ENCODE assay signal across 1 cellular context in the genomic region with DNA sequence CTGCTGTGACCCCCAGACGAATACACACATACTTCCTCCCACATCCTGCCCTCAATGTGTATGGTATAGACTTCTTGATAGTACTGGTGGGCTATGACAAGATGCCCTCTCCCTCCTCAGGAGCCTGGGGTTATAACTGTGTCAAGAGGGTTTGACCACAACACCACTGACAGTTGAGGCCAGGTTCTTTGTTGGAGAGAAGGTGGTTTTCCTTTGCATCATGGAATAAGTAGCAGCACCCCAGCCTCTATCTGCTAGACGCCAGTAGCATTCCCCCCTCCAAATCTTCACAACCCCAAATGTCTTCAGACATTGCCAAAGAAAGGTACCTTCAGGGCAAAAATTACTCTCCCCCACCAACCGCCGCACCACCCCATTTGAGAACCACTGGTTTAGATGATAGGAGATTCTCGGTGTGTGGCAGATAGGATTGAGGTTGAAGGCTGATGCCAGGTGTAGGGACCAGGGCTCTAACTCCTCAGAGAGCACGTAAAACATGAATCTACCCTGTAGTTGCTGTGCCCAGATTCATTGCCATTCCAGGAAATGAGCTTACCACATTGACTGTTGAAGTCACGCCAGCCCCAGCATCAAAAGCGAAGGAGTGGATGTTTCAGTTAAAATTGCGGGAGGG.
TF ChIP-seq lines count a peak whose summit lies in the region.

No MANE protein-coding gene starts in this region.

TF ChIP-seq in GM12891, 5 proteins besides CTCF, POLR2A, EP300 and RAD21 (continued from another document):
- TF ChIP-seq POLR2AphosphoS5 (IDR thresholded peaks at IDR 0.05; ENCODE audit: low read depth, low read length) (no peak), POU2F2 (IDR thresholded peaks at IDR 0.05; ENCODE audit: low read depth, low read length) (no peak), SPI1 (IDR thresholded peaks at IDR 0.05; ENCODE audit: low read depth, low read length) (no peak)
